8 cellular contexts compared by ENCODE assay signal in the genomic region with DNA sequence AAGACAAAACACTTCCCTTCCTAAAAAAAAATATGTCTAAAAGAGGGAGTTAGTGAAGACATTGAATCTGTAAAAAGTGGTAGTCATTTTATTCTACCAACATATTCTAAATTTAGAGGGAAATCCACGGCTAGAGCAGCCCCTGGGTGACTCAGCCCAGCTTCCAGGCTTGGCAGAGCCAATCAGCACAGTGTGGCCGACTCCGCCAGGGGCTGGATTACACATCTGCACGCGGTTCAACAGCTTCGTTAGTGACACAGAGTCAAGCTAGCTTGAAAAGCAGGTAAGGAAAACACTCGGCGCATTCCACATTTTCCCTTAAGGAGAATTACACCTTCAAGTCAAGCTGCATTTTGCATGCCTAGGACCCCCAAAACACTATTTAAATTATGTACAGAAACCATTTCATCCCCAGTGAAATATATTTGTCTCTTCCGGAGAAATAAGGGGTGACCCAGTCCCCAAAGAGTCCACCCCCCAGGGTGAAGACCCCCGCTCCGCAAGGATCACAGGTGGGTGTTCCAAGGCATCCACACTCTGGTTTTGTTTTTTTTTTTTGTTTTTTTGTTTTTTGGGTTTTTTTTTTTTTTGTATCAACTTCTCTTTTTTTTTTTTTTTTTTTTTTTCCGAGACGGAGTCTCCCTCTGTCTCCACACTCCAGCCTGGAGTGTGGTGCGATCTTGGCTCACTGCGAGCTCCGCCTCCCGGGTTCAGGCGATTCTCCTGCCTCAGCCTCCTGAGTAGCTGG. TPM values are rescaled to one million over a fixed set of nuclear protein-coding genes. Genes with fewer than 3 reads are reported as not detected.
DNase-seq lines count a peak whose midpoint lies in the region; ATAC-seq and TF ChIP-seq lines count a peak whose summit lies in the region.

No MANE protein-coding gene starts in this region.

- H3K4me1 Mint-ChIP-seq in activated naive CD8-positive, alpha-beta T cell treated with anti-CD3 and anti-CD28 coated beads, Interleukin-2, amount 50 U/mL, for 24 hours = peaks cover 21% of the 10 kb centered on the region

- ATAC-seq in activated naive CD8-positive, alpha-beta T cell treated with anti-CD3 and anti-CD28 coated beads, Interleukin-2, amount 50 U/mL, for 24 hours = no peak
- ATAC-seq in thoracic aorta (ENCODE audit: insufficient number of reproducible peaks, low FRiP score, low read depth) (peak; percentile 60), GM18858 (IDR thresholded peaks at IDR 0.05; ENCODE audit: unreplicated experiment) (no peak), HG03442 (IDR thresholded peaks at IDR 0.05; ENCODE audit: unreplicated experiment) (no peak)

- H3K4me3 ChIP-seq in thoracic aorta = no peak overlapping the region

- H3K36me3 ChIP-seq in thoracic aorta = no peaks in the 10 kb centered on the region

- no peaks in the 10 kb centered on the region for H3K9me3 Mint-ChIP-seq in activated naive CD8-positive, alpha-beta T cell treated with anti-CD3 and anti-CD28 coated beads, Interleukin-2, amount 50 U/mL, for 24 hours

- no peaks in the 10 kb centered on the region for H3K9me3 ChIP-seq in thoracic aorta

- H3K27ac Mint-ChIP-seq in activated naive CD8-positive, alpha-beta T cell treated with anti-CD3 and anti-CD28 coated beads, Interleukin-2, amount 50 U/mL, for 24 hours = peak overlapping the region; percentile 81

- peaks cover 13 to 31% of the 10 kb centered on the region in 2 donors for H3K4me1 ChIP-seq in thoracic aorta (ENCODE audit: control insufficient read depth in 1 of 2, low read depth in 2 of 2)

- TF ChIP-seq CTCF in thoracic aorta (IDR thresholded peaks at IDR 0.05) = no peak

- peak; percentile 11 for DNase-seq in NCI-H748 (lab: John Stamatoyannopoulos, UW; ENCODE audit: unreplicated experiment)
- DNase-seq in NCI-H748 treated with DMSO at 0.1 percent for 48 hours (lab: John Stamatoyannopoulos, UW) = no peak
- DNase-seq in activated naive CD8-positive, alpha-beta T cell treated with anti-CD3 and anti-CD28 coated beads, Interleukin-2, amount 50 U/mL, for 24 hours = no peak
- peak; percentile 69 for DNase-seq in iris pigment epithelial cell (ENCODE audit: low read depth)
- DNase-seq in thoracic aorta (ENCODE audit: low spot score) = peak; percentile 37
- DNase-seq in DMS153 treated with DMSO at 0.1 percent for 48 hours (lab: John Stamatoyannopoulos, UW; ENCODE audit: unreplicated experiment) = no peak

- H3K4me3 Mint-ChIP-seq in activated naive CD8-positive, alpha-beta T cell treated with anti-CD3 and anti-CD28 coated beads, Interleukin-2, amount 50 U/mL, for 24 hours = no peak overlapping the region

- H3K27ac ChIP-seq in thoracic aorta = peak overlapping the region; percentile 91 to 92

- H3K27me3 Mint-ChIP-seq in activated naive CD8-positive, alpha-beta T cell treated with anti-CD3 and anti-CD28 coated beads, Interleukin-2, amount 50 U/mL, for 24 hours = no peaks in the 10 kb centered on the region

- no peaks in the 10 kb centered on the region for H3K27me3 ChIP-seq in thoracic aorta (replicated peaks; ENCODE audit: insufficient read depth)

- H3K36me3 Mint-ChIP-seq in activated naive CD8-positive, alpha-beta T cell treated with anti-CD3 and anti-CD28 coated beads, Interleukin-2, amount 50 U/mL, for 24 hours (ENCODE audit: low read depth) = no peaks in the 10 kb centered on the region

RNA-seq across cellular contexts. Expression of a gene that starts 58.4 kb away (rescaled TPM):
- 100 to 1,000 TPM; 120 to 158 TPM for total RNA-seq in thoracic aorta

Comparison
In these comparisons a context has a peak if more than half of its experiments do, and no peak if none do; other contexts are left out.
1. DNase-seq: peak in NCI-H748 (single experiment), iris pigment epithelial cell (single experiment) and thoracic aorta (single experiment); none in NCI-H748 treated with DMSO at 0.1 percent for 48 hours (single experiment), activated naive CD8-positive, alpha-beta T cell treated with anti-CD3 and anti-CD28 coated beads, Interleukin-2, amount 50 U/mL, for 24 hours (single experiment) and DMS153 treated with DMSO at 0.1 percent for 48 hours (single experiment).